In genomic region chr10:109341986-109342385, GRCh38 we compare ENCODE assay signal across 26 cellular contexts.
"Had no signal": no experiment of that assay in that cellular context is flagged by ENCODE, and none has a peak within 500 bp of the region (broad histone marks: within the 10 kb centered on the region; RNA-seq: fewer than 3 reads in every experiment).

No MANE protein-coding gene starts in this region.

- H3K27ac Mint-ChIP-seq: immature natural killer cell; memory B cell; mesothelial cell of epicardium; naive B cell; naive thymus-derived CD4-positive, alpha-beta T cell had no signal

- H3K4me3 ChIP-seq: hepatocyte, left lung, left ventricle myocardium inferior, lower lobe of right lung, lung, mucosa of descending colon had no signal

- H3K4me1 Mint-ChIP-seq: immature natural killer cell; memory B cell; naive B cell; naive thymus-derived CD4-positive, alpha-beta T cell had no signal

- H3K27me3 Mint-ChIP-seq: naive B cell; naive thymus-derived CD4-positive, alpha-beta T cell had no signal

- H3K4me1 ChIP-seq: left lung, left ventricle myocardium inferior, lower lobe of right lung had no signal

- ATAC-seq: left cardiac atrium; left colon; left lobe of liver; left lung; left ventricle myocardium superior; lower lobe of right lung; mucosa of descending colon; naive thymus-derived CD4-positive, alpha-beta T cell had no signal

- H2AFZ ChIP-seq: hepatocyte had no signal

- H3K4me3 Mint-ChIP-seq: immature natural killer cell; memory B cell; mesothelial cell of epicardium; naive B cell; naive thymus-derived CD4-positive, alpha-beta T cell had no signal

- H3K36me3 Mint-ChIP-seq: immature natural killer cell, memory B cell, mesothelial cell of epicardium, naive B cell had no signal

- H3K9me3 ChIP-seq: lower lobe of right lung, mucosa of descending colon had no signal

- H3K79me2 ChIP-seq: hepatocyte had no signal

- H3K27me3 ChIP-seq: hepatocyte, left lung had no signal

- H3K27ac ChIP-seq: hepatocyte, left lung, left ventricle myocardium inferior, lower lobe of right lung had no signal

- H3K36me3 ChIP-seq: left lung, left ventricle myocardium inferior, lower lobe of right lung had no signal

- H3K4me2 ChIP-seq: hepatocyte had no signal

- DNase-seq: hippocampal formation; hypothalamus; immature natural killer cell; islet precursor cell; kidney; kidney glomerular epithelial cell; left cardiac atrium; left colon; left lung; left ventricle myocardium inferior; left ventricle myocardium superior; lower lobe of right lung; mammary epithelial cell; mesenchymal stem cell; mesendoderm; midbrain; mucosa of descending colon; naive B cell; naive thymus-derived CD4-positive, alpha-beta T cell had no signal

- FAIRE-seq: islet of Langerhans, keratinocyte, kidney had no signal
